1 cellular context compared by ENCODE assay signal in genomic region chr2:108444941-108445840, GRCh38.
TF ChIP-seq lines count a peak whose summit lies in the region.

No MANE protein-coding gene starts in this region.

TF ChIP-seq in GM23338, 12 proteins besides CTCF, POLR2A, EP300 and RAD21 (continued from another document):
- TF ChIP-seq ZNF462 (CRISPR knock-in tag; IDR thresholded peaks at IDR 0.05) (no peak), CREB1 (CRISPR knock-in tag; IDR thresholded peaks at IDR 0.05; ENCODE audit: low read depth) (no peak)
